Comparison of ENCODE assay signal across 8 cellular contexts in the genomic region with DNA sequence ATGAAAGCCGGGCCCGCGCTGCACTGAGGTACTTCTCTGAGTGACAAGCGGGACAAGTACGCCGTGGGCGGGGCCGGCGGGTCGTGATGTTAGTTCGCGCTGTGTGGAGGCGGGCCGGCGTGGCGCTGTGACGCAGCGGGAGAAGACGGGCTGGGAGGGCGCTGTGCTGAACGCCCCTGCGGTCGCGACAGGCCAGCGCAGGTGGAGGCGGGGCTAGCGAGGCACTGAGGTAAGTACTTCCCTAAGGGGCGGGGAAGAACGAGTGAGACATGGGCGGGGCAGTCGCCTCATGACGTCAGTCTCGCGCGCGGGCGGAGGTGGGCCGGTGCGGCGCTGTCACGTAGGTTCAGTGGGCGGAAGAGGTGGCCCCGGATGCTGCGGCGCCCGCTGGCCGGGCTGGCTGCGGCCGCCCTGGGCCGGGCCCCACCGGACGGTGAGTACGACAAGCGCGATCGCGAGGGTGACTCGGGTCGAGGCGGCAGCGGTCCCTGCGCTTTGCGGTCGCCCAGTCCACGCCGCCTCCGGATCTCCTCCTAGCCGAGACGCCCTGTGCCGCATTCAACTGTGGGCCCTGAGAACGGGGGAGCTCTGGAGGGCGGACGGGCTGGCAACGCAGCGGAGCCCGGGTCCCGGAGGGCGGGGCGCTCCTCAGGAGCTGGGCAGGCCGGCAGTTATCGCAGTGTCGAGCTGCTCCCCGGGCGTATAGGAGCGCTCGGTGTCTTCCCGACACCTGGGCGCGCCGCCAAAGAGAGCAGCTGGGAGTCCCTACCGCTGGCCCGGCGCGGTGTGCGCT. TPM values are rescaled to one million over a fixed set of nuclear protein-coding genes. Genes with fewer than 3 reads are reported as not detected.
DNase-seq lines count a peak whose midpoint lies in the region; ATAC-seq and TF ChIP-seq lines count a peak whose summit lies in the region.

A gene with protein sequence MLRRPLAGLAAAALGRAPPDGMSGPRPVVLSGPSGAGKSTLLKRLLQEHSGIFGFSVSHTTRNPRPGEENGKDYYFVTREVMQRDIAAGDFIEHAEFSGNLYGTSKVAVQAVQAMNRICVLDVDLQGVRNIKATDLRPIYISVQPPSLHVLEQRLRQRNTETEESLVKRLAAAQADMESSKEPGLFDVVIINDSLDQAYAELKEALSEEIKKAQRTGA (plus strand): TSS at position 349 of the 793 bp plus-strand sequence. CDS start 24 bp downstream, at position 373.

- peak within 1 kb of the TSS; percentile 96 for H2AFZ ChIP-seq in SU-DHL-6 (ENCODE audit: low read depth, low read length, severe bottlenecking)

- peaks cover 16% of the 10 kb centered on the region for H3K27me3 Mint-ChIP-seq in activated naive CD8-positive, alpha-beta T cell treated with anti-CD3 and anti-CD28 coated beads, Interleukin-2, amount 10 ng/mL, durations not matched to agents 7 days and 5 days
- H3K27me3 Mint-ChIP-seq in osteocyte (ENCODE audit: unreplicated experiment), result peaks cover 22% of the 10 kb centered on the region

- peaks cover 46% of the 10 kb centered on the region for H3K4me1 ChIP-seq in thymus (ENCODE audit: control insufficient read depth, insufficient read depth, low read length)

- H3K9ac ChIP-seq in SU-DHL-6 (ENCODE audit: low read length), result peak within 1 kb of the TSS; percentile 89

- no peaks in the 10 kb centered on the region for H3K9me3 ChIP-seq in SU-DHL-6 (ENCODE audit: insufficient read depth, low read length)
- H3K9me3 ChIP-seq in thymus (ENCODE audit: control insufficient read depth), result no peaks in the 10 kb centered on the region

- under 1% methylated on average over 95 of the region's 95 CpGs for WGBS in thymus

- H3K79me2 ChIP-seq in SU-DHL-6 (ENCODE audit: insufficient read depth, low read length), result peaks cover 49% of the 10 kb centered on the region

- ATAC-seq in HG02759 (IDR thresholded peaks at IDR 0.05; ENCODE audit: unreplicated experiment), result peak; percentile 90
- peak; percentile 89 for ATAC-seq in activated naive CD8-positive, alpha-beta T cell treated with anti-CD3 and anti-CD28 coated beads, Interleukin-2, amount 10 ng/mL, durations not matched to agents 7 days and 5 days (ENCODE audit: low read depth)

- H3K9me3 Mint-ChIP-seq in activated naive CD8-positive, alpha-beta T cell treated with anti-CD3 and anti-CD28 coated beads, Interleukin-2, amount 10 ng/mL, durations not matched to agents 7 days and 5 days, result no peaks in the 10 kb centered on the region
- no peaks in the 10 kb centered on the region for H3K9me3 Mint-ChIP-seq in osteocyte (ENCODE audit: unreplicated experiment)

- H3K27me3 ChIP-seq in SU-DHL-6 (ENCODE audit: low read length) (no peaks in the 10 kb centered on the region), thymus (ENCODE audit: control insufficient read depth, insufficient read depth) (no peaks in the 10 kb centered on the region)

- peaks cover 9% of the 10 kb centered on the region for H3F3A ChIP-seq in SU-DHL-6 (ENCODE audit: insufficient read depth)

- H3K36me3 ChIP-seq in SU-DHL-6 (ENCODE audit: low read length), result no peaks in the 10 kb centered on the region
- peaks cover under 1% of the 10 kb centered on the region for H3K36me3 ChIP-seq in thymus (ENCODE audit: control insufficient read depth, insufficient read depth)

- H3K9me2 ChIP-seq in SU-DHL-6 (replicated peaks; ENCODE audit: insufficient read depth, low read length), result no peaks in the 10 kb centered on the region

- H3K27ac Mint-ChIP-seq in activated naive CD8-positive, alpha-beta T cell treated with anti-CD3 and anti-CD28 coated beads, Interleukin-2, amount 10 ng/mL, durations not matched to agents 7 days and 5 days, result peak within 1 kb of the TSS; percentile 98
- peak within 1 kb of the TSS; percentile 94 for H3K27ac Mint-ChIP-seq in osteocyte (ENCODE audit: unreplicated experiment)

- DNase-seq in GM12865 (ENCODE audit: low read depth) (peak; percentile 100), NCI-H128 (lab: John Stamatoyannopoulos, UW; ENCODE audit: unreplicated experiment) (peak; percentile 98), head of caudate nucleus (peak; percentile 96 to 100 (median 99)), osteocyte (ENCODE audit: extremely low spot score, unreplicated experiment) (peak; percentile 99)
- DNase-seq in activated naive CD8-positive, alpha-beta T cell treated with anti-CD3 and anti-CD28 coated beads, Interleukin-2, amount 10 ng/mL, durations not matched to agents 7 days and 5 days, result peak; percentile 99

- H3K27ac ChIP-seq in SU-DHL-6 (ENCODE audit: low read depth, low read length) (peak within 1 kb of the TSS; percentile 80), thymus (ENCODE audit: low read depth) (peak within 1 kb of the TSS; percentile 97)

- TF ChIP-seq CTCF in GM12865 (IDR thresholded peaks at IDR 0.05; ENCODE audit: insufficient read depth, low read depth, low read length, missing control alignments), result peak; percentile 11
- no peak for TF ChIP-seq CTCF in SU-DHL-6 (IDR thresholded peaks at IDR 0.05; ENCODE audit: insufficient read depth, low read length, poor library complexity, severe bottlenecking)
- TF ChIP-seq CTCF in osteocyte (IDR thresholded peaks at IDR 0.05), result peak; percentile 19

- peak within 1 kb of the TSS; percentile 89 for H3K4me2 ChIP-seq in SU-DHL-6 (ENCODE audit: low read depth, low read length, poor library complexity, severe bottlenecking)

- H3K4me3 ChIP-seq in GM12865 (ENCODE audit: low read depth, low read length) (peak within 1 kb of the TSS; percentile 92), SU-DHL-6 (ENCODE audit: insufficient read depth, low read length, poor library complexity, severe bottlenecking) (peak within 1 kb of the TSS; percentile 94), thymus (ENCODE audit: low read length) (peak within 1 kb of the TSS; percentile 86)

- POLR2A ChIA-PET in activated naive CD8-positive, alpha-beta T cell treated with anti-CD3 and anti-CD28 coated beads, Interleukin-2, amount 10 ng/mL, durations not matched to agents 7 days and 5 days (lab: Charles Lee), result interaction anchor here (0.5 to 6.2 kb wide), 17 partner anchors 12 to 374 kb away, joined by 3 to 62 read pairs (median 4); a partner anchor contains a TSS

- peak within 1 kb of the TSS; percentile 96 for H3K4me3 Mint-ChIP-seq in activated naive CD8-positive, alpha-beta T cell treated with anti-CD3 and anti-CD28 coated beads, Interleukin-2, amount 10 ng/mL, durations not matched to agents 7 days and 5 days
- H3K4me3 Mint-ChIP-seq in osteocyte (ENCODE audit: unreplicated experiment), result peak within 1 kb of the TSS; percentile 90

- intact Hi-C loops in head of caudate nucleus (cut with DNase I), result loop anchor here (2.0 kb wide), 1 partner anchor 25 kb away; a partner anchor contains a TSS

- H3K36me3 Mint-ChIP-seq in activated naive CD8-positive, alpha-beta T cell treated with anti-CD3 and anti-CD28 coated beads, Interleukin-2, amount 10 ng/mL, durations not matched to agents 7 days and 5 days, result peaks cover 11% of the 10 kb centered on the region
- no peaks in the 10 kb centered on the region for H3K36me3 Mint-ChIP-seq in osteocyte (ENCODE audit: unreplicated experiment)

- H3K4me1 Mint-ChIP-seq in activated naive CD8-positive, alpha-beta T cell treated with anti-CD3 and anti-CD28 coated beads, Interleukin-2, amount 10 ng/mL, durations not matched to agents 7 days and 5 days, result peaks cover 39% of the 10 kb centered on the region
- H3K4me1 Mint-ChIP-seq in osteocyte (ENCODE audit: unreplicated experiment), result peaks cover 36% of the 10 kb centered on the region

- H4K20me1 ChIP-seq in SU-DHL-6 (ENCODE audit: low read depth, low read length), result no peaks in the 10 kb centered on the region; the same call in 1 of the 2 replicates

RNA-seq across cellular contexts. Expression of the gene that starts here (rescaled TPM):
- total RNA-seq in activated naive CD8-positive, alpha-beta T cell treated with anti-CD3 and anti-CD28 coated beads, Interleukin-2, amount 10 ng/mL, durations not matched to agents 7 days and 5 days, result 100 to 1,000 TPM; 289 to 327 TPM
- 150 and 166 TPM in 2 replicates for total RNA-seq in osteocyte
- 370 TPM for polyA plus RNA-seq in thymus

Comparison
In these comparisons a context has a peak if more than half of its experiments do, and no peak if none do; other contexts are left out.
1. Peak in every context shown above with its lines: DNase-seq, ATAC-seq, H3K4me3 ChIP-seq and H3K27ac ChIP-seq.